ENCODE assay signal across 1 cellular context in genomic region chr17:64384253-64385186, GRCh38.
A peak's percentile ranks its signal among the peaks of the same experiment; 100 is the strongest.
TF ChIP-seq lines count a peak whose summit lies in the region.

No MANE protein-coding gene starts in this region.

TF ChIP-seq in HepG2, 621 proteins besides CTCF, POLR2A, EP300 and RAD21 (continued from another document and continues in another):
- TF ChIP-seq, protein P1, sequence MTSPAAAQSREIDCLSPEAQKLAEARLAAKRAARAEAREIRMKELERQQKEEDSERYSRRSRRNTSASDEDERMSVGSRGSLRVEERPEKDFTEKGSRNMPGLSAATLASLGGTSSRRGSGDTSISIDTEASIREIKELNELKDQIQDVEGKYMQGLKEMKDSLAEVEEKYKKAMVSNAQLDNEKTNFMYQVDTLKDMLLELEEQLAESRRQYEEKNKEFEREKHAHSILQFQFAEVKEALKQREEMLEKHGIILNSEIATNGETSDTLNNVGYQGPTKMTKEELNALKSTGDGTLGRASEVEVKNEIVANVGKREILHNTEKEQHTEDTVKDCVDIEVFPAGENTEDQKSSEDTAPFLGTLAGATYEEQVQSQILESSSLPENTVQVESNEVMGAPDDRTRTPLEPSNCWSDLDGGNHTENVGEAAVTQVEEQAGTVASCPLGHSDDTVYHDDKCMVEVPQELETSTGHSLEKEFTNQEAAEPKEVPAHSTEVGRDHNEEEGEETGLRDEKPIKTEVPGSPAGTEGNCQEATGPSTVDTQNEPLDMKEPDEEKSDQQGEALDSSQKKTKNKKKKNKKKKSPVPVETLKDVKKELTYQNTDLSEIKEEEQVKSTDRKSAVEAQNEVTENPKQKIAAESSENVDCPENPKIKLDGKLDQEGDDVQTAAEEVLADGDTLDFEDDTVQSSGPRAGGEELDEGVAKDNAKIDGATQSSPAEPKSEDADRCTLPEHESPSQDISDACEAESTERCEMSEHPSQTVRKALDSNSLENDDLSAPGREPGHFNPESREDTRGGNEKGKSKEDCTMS (CRISPR knock-in tag; conservative IDR thresholded peaks at IDR 0.05): no peak
- TF ChIP-seq HDAC1 (CRISPR knock-in tag; IDR thresholded peaks at IDR 0.05) (no peak), TARDBP (CRISPR knock-in tag; IDR thresholded peaks at IDR 0.05) (no peak), HNF4G (IDR thresholded peaks at IDR 0.05; ENCODE audit: borderline replicate concordance, low read depth, low read length) (no peak), HNF4G (CRISPR knock-in tag; IDR thresholded peaks at IDR 0.05; ENCODE audit: borderline replicate concordance, low read depth) (no peak; the same call in 1 of the 2 replicates), NFAT5 (CRISPR knock-in tag; IDR thresholded peaks at IDR 0.05) (no peak), ZNF652 (CRISPR knock-in tag; IDR thresholded peaks at IDR 0.05; ENCODE audit: borderline replicate concordance, low read depth) (no peak), ZBTB14 (CRISPR knock-in tag; IDR thresholded peaks at IDR 0.05) (no peak), ATF5 (CRISPR knock-in tag; IDR thresholded peaks at IDR 0.05; ENCODE audit: low read depth) (0 out of 2 replicates have a peak, but pooled peaks have one; percentile 3), PAX8 (CRISPR knock-in tag; IDR thresholded peaks at IDR 0.05; ENCODE audit: borderline replicate concordance) (no peak), CREBL2 (CRISPR knock-in tag; IDR thresholded peaks at IDR 0.05; ENCODE audit: borderline replicate concordance) (no peak), TMF1 (CRISPR knock-in tag; IDR thresholded peaks at IDR 0.05; ENCODE audit: low read depth) (no peak), ZNF788 (CRISPR knock-in tag; IDR thresholded peaks at IDR 0.05; ENCODE audit: borderline replicate concordance) (no peak), ZBTB10 (CRISPR knock-in tag; IDR thresholded peaks at IDR 0.05; ENCODE audit: borderline replicate concordance) (no peak), ZNF549 (CRISPR knock-in tag; IDR thresholded peaks at IDR 0.05) (no peak), ONECUT2 (CRISPR knock-in tag; IDR thresholded peaks at IDR 0.05) (no peak), ZNF432 (CRISPR knock-in tag; IDR thresholded peaks at IDR 0.05; ENCODE audit: borderline replicate concordance) (no peak), KDM5A (IDR thresholded peaks at IDR 0.05; ENCODE audit: borderline replicate concordance, low read length) (no peak; the same call in 1 of the 2 replicates), CENPBD1 (CRISPR knock-in tag; IDR thresholded peaks at IDR 0.05; ENCODE audit: borderline replicate concordance, low read depth) (no peak), FOXK2 (IDR thresholded peaks at IDR 0.05) (no peak), ATF7 (IDR thresholded peaks at IDR 0.05) (no peak), ATF7 (CRISPR knock-in tag; IDR thresholded peaks at IDR 0.05) (0 out of 2 replicates have a peak, but pooled peaks have one; percentile 6), ZNF703 (CRISPR knock-in tag; IDR thresholded peaks at IDR 0.05; ENCODE audit: borderline replicate concordance) (no peak), ARNT (IDR thresholded peaks at IDR 0.05) (no peak)
- TF ChIP-seq, protein P2, sequence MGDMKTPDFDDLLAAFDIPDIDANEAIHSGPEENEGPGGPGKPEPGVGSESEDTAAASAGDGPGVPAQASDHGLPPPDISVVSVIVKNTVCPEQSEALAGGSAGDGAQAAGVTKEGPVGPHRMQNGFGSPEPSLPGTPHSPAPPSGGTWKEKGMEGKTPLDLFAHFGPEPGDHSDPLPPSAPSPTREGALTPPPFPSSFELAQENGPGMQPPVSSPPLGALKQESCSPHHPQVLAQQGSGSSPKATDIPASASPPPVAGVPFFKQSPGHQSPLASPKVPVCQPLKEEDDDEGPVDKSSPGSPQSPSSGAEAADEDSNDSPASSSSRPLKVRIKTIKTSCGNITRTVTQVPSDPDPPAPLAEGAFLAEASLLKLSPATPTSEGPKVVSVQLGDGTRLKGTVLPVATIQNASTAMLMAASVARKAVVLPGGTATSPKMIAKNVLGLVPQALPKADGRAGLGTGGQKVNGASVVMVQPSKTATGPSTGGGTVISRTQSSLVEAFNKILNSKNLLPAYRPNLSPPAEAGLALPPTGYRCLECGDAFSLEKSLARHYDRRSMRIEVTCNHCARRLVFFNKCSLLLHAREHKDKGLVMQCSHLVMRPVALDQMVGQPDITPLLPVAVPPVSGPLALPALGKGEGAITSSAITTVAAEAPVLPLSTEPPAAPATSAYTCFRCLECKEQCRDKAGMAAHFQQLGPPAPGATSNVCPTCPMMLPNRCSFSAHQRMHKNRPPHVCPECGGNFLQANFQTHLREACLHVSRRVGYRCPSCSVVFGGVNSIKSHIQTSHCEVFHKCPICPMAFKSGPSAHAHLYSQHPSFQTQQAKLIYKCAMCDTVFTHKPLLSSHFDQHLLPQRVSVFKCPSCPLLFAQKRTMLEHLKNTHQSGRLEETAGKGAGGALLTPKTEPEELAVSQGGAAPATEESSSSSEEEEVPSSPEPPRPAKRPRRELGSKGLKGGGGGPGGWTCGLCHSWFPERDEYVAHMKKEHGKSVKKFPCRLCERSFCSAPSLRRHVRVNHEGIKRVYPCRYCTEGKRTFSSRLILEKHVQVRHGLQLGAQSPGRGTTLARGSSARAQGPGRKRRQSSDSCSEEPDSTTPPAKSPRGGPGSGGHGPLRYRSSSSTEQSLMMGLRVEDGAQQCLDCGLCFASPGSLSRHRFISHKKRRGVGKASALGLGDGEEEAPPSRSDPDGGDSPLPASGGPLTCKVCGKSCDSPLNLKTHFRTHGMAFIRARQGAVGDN (CRISPR knock-in tag; IDR thresholded peaks at IDR 0.05): no peak
- TF ChIP-seq, protein P3, sequence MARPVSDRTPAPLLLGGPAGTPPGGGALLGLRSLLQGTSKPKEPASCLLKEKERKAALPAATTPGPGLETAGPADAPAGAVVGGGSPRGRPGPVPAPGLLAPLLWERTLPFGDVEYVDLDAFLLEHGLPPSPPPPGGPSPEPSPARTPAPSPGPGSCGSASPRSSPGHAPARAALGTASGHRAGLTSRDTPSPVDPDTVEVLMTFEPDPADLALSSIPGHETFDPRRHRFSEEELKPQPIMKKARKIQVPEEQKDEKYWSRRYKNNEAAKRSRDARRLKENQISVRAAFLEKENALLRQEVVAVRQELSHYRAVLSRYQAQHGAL (CRISPR knock-in tag; IDR thresholded peaks at IDR 0.05; ENCODE audit: not compliant biosample characterization): no peak
- TF ChIP-seq, protein P4, sequence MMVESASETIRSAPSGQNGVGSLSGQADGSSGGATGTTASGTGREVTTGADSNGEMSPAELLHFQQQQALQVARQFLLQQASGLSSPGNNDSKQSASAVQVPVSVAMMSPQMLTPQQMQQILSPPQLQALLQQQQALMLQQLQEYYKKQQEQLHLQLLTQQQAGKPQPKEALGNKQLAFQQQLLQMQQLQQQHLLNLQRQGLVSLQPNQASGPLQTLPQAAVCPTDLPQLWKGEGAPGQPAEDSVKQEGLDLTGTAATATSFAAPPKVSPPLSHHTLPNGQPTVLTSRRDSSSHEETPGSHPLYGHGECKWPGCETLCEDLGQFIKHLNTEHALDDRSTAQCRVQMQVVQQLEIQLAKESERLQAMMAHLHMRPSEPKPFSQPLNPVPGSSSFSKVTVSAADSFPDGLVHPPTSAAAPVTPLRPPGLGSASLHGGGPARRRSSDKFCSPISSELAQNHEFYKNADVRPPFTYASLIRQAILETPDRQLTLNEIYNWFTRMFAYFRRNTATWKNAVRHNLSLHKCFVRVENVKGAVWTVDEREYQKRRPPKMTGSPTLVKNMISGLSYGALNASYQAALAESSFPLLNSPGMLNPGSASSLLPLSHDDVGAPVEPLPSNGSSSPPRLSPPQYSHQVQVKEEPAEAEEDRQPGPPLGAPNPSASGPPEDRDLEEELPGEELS (CRISPR knock-in tag; IDR thresholded peaks at IDR 0.05): no peak
- TF ChIP-seq, protein P5, sequence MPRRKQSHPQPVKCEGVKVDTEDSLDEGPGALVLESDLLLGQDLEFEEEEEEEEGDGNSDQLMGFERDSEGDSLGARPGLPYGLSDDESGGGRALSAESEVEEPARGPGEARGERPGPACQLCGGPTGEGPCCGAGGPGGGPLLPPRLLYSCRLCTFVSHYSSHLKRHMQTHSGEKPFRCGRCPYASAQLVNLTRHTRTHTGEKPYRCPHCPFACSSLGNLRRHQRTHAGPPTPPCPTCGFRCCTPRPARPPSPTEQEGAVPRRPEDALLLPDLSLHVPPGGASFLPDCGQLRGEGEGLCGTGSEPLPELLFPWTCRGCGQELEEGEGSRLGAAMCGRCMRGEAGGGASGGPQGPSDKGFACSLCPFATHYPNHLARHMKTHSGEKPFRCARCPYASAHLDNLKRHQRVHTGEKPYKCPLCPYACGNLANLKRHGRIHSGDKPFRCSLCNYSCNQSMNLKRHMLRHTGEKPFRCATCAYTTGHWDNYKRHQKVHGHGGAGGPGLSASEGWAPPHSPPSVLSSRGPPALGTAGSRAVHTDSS (CRISPR knock-in tag; conservative IDR thresholded peaks at IDR 0.05): no peak
- TF ChIP-seq, protein P6, sequence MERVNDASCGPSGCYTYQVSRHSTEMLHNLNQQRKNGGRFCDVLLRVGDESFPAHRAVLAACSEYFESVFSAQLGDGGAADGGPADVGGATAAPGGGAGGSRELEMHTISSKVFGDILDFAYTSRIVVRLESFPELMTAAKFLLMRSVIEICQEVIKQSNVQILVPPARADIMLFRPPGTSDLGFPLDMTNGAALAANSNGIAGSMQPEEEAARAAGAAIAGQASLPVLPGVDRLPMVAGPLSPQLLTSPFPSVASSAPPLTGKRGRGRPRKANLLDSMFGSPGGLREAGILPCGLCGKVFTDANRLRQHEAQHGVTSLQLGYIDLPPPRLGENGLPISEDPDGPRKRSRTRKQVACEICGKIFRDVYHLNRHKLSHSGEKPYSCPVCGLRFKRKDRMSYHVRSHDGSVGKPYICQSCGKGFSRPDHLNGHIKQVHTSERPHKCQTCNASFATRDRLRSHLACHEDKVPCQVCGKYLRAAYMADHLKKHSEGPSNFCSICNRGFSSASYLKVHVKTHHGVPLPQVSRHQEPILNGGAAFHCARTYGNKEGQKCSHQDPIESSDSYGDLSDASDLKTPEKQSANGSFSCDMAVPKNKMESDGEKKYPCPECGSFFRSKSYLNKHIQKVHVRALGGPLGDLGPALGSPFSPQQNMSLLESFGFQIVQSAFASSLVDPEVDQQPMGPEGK (CRISPR knock-in tag; IDR thresholded peaks at IDR 0.05): peak; percentile 20; the same call in 1 of the 2 replicates
